Comparison of ENCODE assay signal across 1 cellular context in genomic region chr19:42254850-42255765, GRCh38.
TF ChIP-seq lines count a peak whose summit lies in the region.

TSS of gene ERF (minus strand) at chr19:42255128. CDS start at chr19:42254999, 129 bp downstream.

TF ChIP-seq in HepG2, 621 proteins besides CTCF, POLR2A, EP300 and RAD21 (continued from another document and continues in another):
- peak; percentile 23; the same call in 1 of the 2 replicates for TF ChIP-seq ARID5B (CRISPR knock-in tag; IDR thresholded peaks at IDR 0.05)
- no peak for TF ChIP-seq WIZ (CRISPR knock-in tag; IDR thresholded peaks at IDR 0.05)
- TF ChIP-seq BRCA1 (CRISPR knock-in tag; IDR thresholded peaks at IDR 0.05): no peak
- 0 out of 2 replicates have a peak, but pooled peaks have one; percentile 55 for TF ChIP-seq HNF1B (CRISPR knock-in tag; IDR thresholded peaks at IDR 0.05)
- TF ChIP-seq FOXP4 (CRISPR knock-in tag; IDR thresholded peaks at IDR 0.05): no peak
- TF ChIP-seq ZNF552 (CRISPR knock-in tag; IDR thresholded peaks at IDR 0.05; ENCODE audit: borderline replicate concordance): no peak
- TF ChIP-seq ZNF224 (CRISPR knock-in tag; IDR thresholded peaks at IDR 0.05): no peak
- TF ChIP-seq ZNF7 (CRISPR knock-in tag; IDR thresholded peaks at IDR 0.05): no peak
- TF ChIP-seq ZNF20 (CRISPR knock-in tag; IDR thresholded peaks at IDR 0.05): no peak
- no peak for TF ChIP-seq NR3C1 (CRISPR knock-in tag; IDR thresholded peaks at IDR 0.05)
- no peak; the same call in 1 of the 2 replicates for TF ChIP-seq ZSCAN31 (CRISPR knock-in tag; IDR thresholded peaks at IDR 0.05; ENCODE audit: low read depth)
- TF ChIP-seq ZNF543 (CRISPR knock-in tag; IDR thresholded peaks at IDR 0.05): no peak
- TF ChIP-seq ARNT (IDR thresholded peaks at IDR 0.05): no peak
- no peak for TF ChIP-seq TEAD3 (CRISPR knock-in tag; optimal IDR thresholded peaks at IDR 0.05; ENCODE audit: borderline replicate concordance)
- no peak for TF ChIP-seq ZNF589 (CRISPR knock-in tag; conservative IDR thresholded peaks at IDR 0.05)
- TF ChIP-seq MXD3 (CRISPR knock-in tag; IDR thresholded peaks at IDR 0.05): no peak
- TF ChIP-seq ZNF691 (CRISPR knock-in tag; IDR thresholded peaks at IDR 0.05; ENCODE audit: borderline replicate concordance, low read depth): no peak
- TF ChIP-seq ZNF816 (CRISPR knock-in tag; IDR thresholded peaks at IDR 0.05; ENCODE audit: borderline replicate concordance): no peak
- TF ChIP-seq ZNF280D (CRISPR knock-in tag; IDR thresholded peaks at IDR 0.05): no peak
- TF ChIP-seq ELK4 (CRISPR knock-in tag; IDR thresholded peaks at IDR 0.05; ENCODE audit: borderline replicate concordance): no peak
- TF ChIP-seq ZFP36L1 (CRISPR knock-in tag; IDR thresholded peaks at IDR 0.05): no peak
- TF ChIP-seq PBX3 (CRISPR knock-in tag; IDR thresholded peaks at IDR 0.05; ENCODE audit: borderline replicate concordance): no peak
- TF ChIP-seq ZNF432 (CRISPR knock-in tag; IDR thresholded peaks at IDR 0.05; ENCODE audit: borderline replicate concordance): no peak
- TF ChIP-seq ZC3H4 (CRISPR knock-in tag; IDR thresholded peaks at IDR 0.05; ENCODE audit: borderline replicate concordance): no peak
- TF ChIP-seq NFIC (IDR thresholded peaks at IDR 0.05; ENCODE audit: low read length): no peak
- TF ChIP-seq ELF4 (CRISPR knock-in tag; IDR thresholded peaks at IDR 0.05; ENCODE audit: borderline replicate concordance): no peak
- no peak for TF ChIP-seq PRDM15 (CRISPR knock-in tag; IDR thresholded peaks at IDR 0.05)
- TF ChIP-seq ZNF460 (CRISPR knock-in tag; IDR thresholded peaks at IDR 0.05; ENCODE audit: borderline replicate concordance): no peak
- TF ChIP-seq CREB3 (CRISPR knock-in tag; IDR thresholded peaks at IDR 0.05): no peak
- TF ChIP-seq PAWR (CRISPR knock-in tag; IDR thresholded peaks at IDR 0.05; ENCODE audit: borderline replicate concordance): no peak
- TF ChIP-seq MIXL1 (CRISPR knock-in tag; IDR thresholded peaks at IDR 0.05): no peak
- TF ChIP-seq MIER2 (CRISPR knock-in tag; IDR thresholded peaks at IDR 0.05): no peak
- no peak for TF ChIP-seq MAFG (CRISPR knock-in tag; IDR thresholded peaks at IDR 0.05)
- TF ChIP-seq ZNF724P (CRISPR knock-in tag; IDR thresholded peaks at IDR 0.05; ENCODE audit: borderline replicate concordance): no peak
- TF ChIP-seq ZNF780A (CRISPR knock-in tag; IDR thresholded peaks at IDR 0.05): no peak
- TF ChIP-seq ZNF275 (CRISPR knock-in tag; IDR thresholded peaks at IDR 0.05; ENCODE audit: borderline replicate concordance): no peak; the same call in 1 of the 2 replicates
- no peak for TF ChIP-seq ZNF235 (CRISPR knock-in tag; IDR thresholded peaks at IDR 0.05; ENCODE audit: borderline replicate concordance)
- TF ChIP-seq MXD4 (CRISPR knock-in tag; IDR thresholded peaks at IDR 0.05): no peak
- TF ChIP-seq TOE1 (CRISPR knock-in tag; IDR thresholded peaks at IDR 0.05): no peak
- peak; percentile 45; the same call in 1 of the 2 replicates for TF ChIP-seq HOXA3 (CRISPR knock-in tag; IDR thresholded peaks at IDR 0.05)
- no peak for TF ChIP-seq ZNF775 (CRISPR knock-in tag; IDR thresholded peaks at IDR 0.05; ENCODE audit: borderline replicate concordance)
- TF ChIP-seq NR2F6 (IDR thresholded peaks at IDR 0.05): no peak
- peak; percentile 36; the same call in 1 of the 2 replicates for TF ChIP-seq NR2F6 (CRISPR knock-in tag; IDR thresholded peaks at IDR 0.05)
